In the genomic region with DNA sequence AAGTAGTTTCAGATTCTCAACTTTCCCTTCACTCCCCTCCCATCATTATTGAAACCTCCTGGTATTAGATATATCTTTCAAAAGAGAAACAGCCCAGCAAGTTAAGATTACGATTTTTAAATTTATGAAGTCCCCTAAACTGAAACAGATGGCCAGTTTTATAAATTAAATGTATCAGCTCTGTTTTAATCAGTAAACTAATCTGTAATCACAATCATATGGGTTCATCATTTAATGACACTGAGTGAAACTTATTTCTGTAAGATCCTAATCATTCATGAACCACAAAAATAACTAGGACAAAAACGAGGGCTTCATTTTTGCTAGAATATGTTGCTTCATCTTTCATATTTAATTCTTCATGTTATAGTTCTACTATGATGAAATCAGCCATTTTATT, we compare ENCODE assay signal across 24 cellular contexts.
"Had no signal": no experiment of that assay in that cellular context is flagged by ENCODE, and none has a peak within 500 bp of the region (broad histone marks: within the 10 kb centered on the region; RNA-seq: fewer than 3 reads in every experiment).

No MANE protein-coding gene starts in this region.

- H3K4me3 ChIP-seq: dorsolateral prefrontal cortex, gastrocnemius medialis, left ventricle myocardium inferior, lower lobe of right lung, psoas muscle, right lobe of liver, spleen, stomach, thoracic aorta, transverse colon had no signal

- H3K36me3 Mint-ChIP-seq: memory B cell; natural killer cell treated with Interleukin-12 subunit alpha and Interleukin-12 subunit beta and Interleukin-15 and Interleukin-18, amount 100 ng/mL, for 72 hours; stimulated activated naive B cell treated with anti-CD40 and anti-IgM and Interleukin-4, amounts not matched to agents 10 μg/mL and 1 μg/mL and 100 μg/mL, for 72 hours had no signal

- H3K9me3 ChIP-seq: gastrocnemius medialis, left ventricle myocardium inferior, lower lobe of right lung, psoas muscle, right lobe of liver, spleen, stomach, thoracic aorta, transverse colon had no signal

- H3K4me1 ChIP-seq: gastrocnemius medialis, left ventricle myocardium inferior, lower lobe of right lung, psoas muscle, right lobe of liver, spleen, stomach, transverse colon had no signal

- ATAC-seq: esophagus mucosa; gastrocnemius medialis; left cardiac atrium; lower lobe of right lung; natural killer cell treated with Interleukin-12 subunit alpha and Interleukin-12 subunit beta and Interleukin-15 and Interleukin-18, amount 100 ng/mL, for 72 hours; psoas muscle; right lobe of liver; stimulated activated naive B cell treated with anti-CD40 and anti-IgM and Interleukin-4, amounts not matched to agents 10 μg/mL and 1 μg/mL and 100 μg/mL, for 72 hours had no signal

- DNase-seq: cortex of kidney; dorsolateral prefrontal cortex; effector CD8-positive, alpha-beta T cell; gastrocnemius medialis; kidney; left cardiac atrium; left ventricle myocardium inferior; lower lobe of right lung; midbrain; occipital lobe; psoas muscle; retina; right lobe of liver; spleen; stimulated activated CD4-positive, alpha-beta T cell treated with anti-CD3 and anti-CD28 coated beads, Interleukin-2, amount 100 ng/mL, for 24 hours; stimulated activated CD4-positive, alpha-beta T cell treated with anti-CD3 and anti-CD28 coated beads, Interleukin-4, amount 100 ng/mL, for 4 hours; stimulated activated naive B cell treated with anti-CD40 and anti-IgM and Interleukin-4, amounts not matched to agents 10 μg/mL and 1 μg/mL and 100 μg/mL, for 72 hours; stomach; substantia nigra; transverse colon had no signal

- H3K27ac ChIP-seq: dorsolateral prefrontal cortex, gastrocnemius medialis, left ventricle myocardium inferior, lower lobe of right lung, psoas muscle, right lobe of liver, spleen, stomach, thoracic aorta, transverse colon had no signal

- H3K4me1 Mint-ChIP-seq: memory B cell; stimulated activated naive B cell treated with anti-CD40 and anti-IgM and Interleukin-4, amounts not matched to agents 10 μg/mL and 1 μg/mL and 100 μg/mL, for 72 hours had no signal

- H3K36me3 ChIP-seq: gastrocnemius medialis had no signal

- H3K9me3 Mint-ChIP-seq: memory B cell; natural killer cell treated with Interleukin-12 subunit alpha and Interleukin-12 subunit beta and Interleukin-15 and Interleukin-18, amount 100 ng/mL, for 72 hours; stimulated activated naive B cell treated with anti-CD40 and anti-IgM and Interleukin-4, amounts not matched to agents 10 μg/mL and 1 μg/mL and 100 μg/mL, for 72 hours had no signal

- H3K27ac Mint-ChIP-seq: memory B cell; natural killer cell treated with Interleukin-12 subunit alpha and Interleukin-12 subunit beta and Interleukin-15 and Interleukin-18, amount 100 ng/mL, for 72 hours; stimulated activated naive B cell treated with anti-CD40 and anti-IgM and Interleukin-4, amounts not matched to agents 10 μg/mL and 1 μg/mL and 100 μg/mL, for 72 hours had no signal

- H3K27me3 ChIP-seq: dorsolateral prefrontal cortex, gastrocnemius medialis, right lobe of liver, spleen, stomach, transverse colon had no signal

- H3K27me3 Mint-ChIP-seq: memory B cell had no signal

- H3K4me3 Mint-ChIP-seq: memory B cell; natural killer cell treated with Interleukin-12 subunit alpha and Interleukin-12 subunit beta and Interleukin-15 and Interleukin-18, amount 100 ng/mL, for 72 hours; stimulated activated naive B cell treated with anti-CD40 and anti-IgM and Interleukin-4, amounts not matched to agents 10 μg/mL and 1 μg/mL and 100 μg/mL, for 72 hours had no signal
